Comparison of ENCODE assay signal across 8 cellular contexts in genomic region chr2:96815326-96816126, GRCh38. TPM values are rescaled to one million over a fixed set of nuclear protein-coding genes. Genes with fewer than 3 reads are reported as not detected.
A peak's percentile ranks its signal among the peaks of the same experiment; 100 is the strongest.
DNase-seq lines count a peak whose midpoint lies in the region; ATAC-seq and TF ChIP-seq lines count a peak whose summit lies in the region.

No MANE protein-coding gene starts in this region.

- peak overlapping the region; percentile 64 for H3K9ac ChIP-seq in OCI-LY3 (ENCODE audit: low read length)
- H3K9ac ChIP-seq in stomach smooth muscle (ENCODE audit: low read length in 2 of 2): peak overlapping the region; percentile 58 to 69

- POLR2A ChIA-PET in MCF 10A (lab: Yijun Ruan, JAX): interaction anchor here (0.7 to 3.1 kb wide), 22 partner anchors 9 to 485 kb away, joined by 3 to 16 read pairs (median 4); partner anchors contain the start of genes ANKRD36, ANKRD39, KANSL3 and NCAPH

- no peaks in the 10 kb centered on the region for H3K27me3 Mint-ChIP-seq in MCF 10A (ENCODE audit: insufficient read depth, unreplicated experiment)

- H2AFZ ChIP-seq in OCI-LY3 (ENCODE audit: low read depth, low read length): peak overlapping the region; percentile 91

- peaks cover 22% of the 10 kb centered on the region for H3K79me2 ChIP-seq in OCI-LY3 (ENCODE audit: low read length)

- H3K36me3 ChIP-seq in OCI-LY3 (replicated peaks; ENCODE audit: low read depth, low read length) (peaks cover 4% of the 10 kb centered on the region), left lung (peaks cover 0 to 2% of the 10 kb centered on the region in 2 donors), stomach smooth muscle (ENCODE audit: control insufficient read depth in 2 of 2, insufficient read depth in 2 of 2, low read length in 2 of 2) (peaks cover 0 to 5% of the 10 kb centered on the region in 2 donors)

- H3K9me3 Mint-ChIP-seq in MCF 10A (ENCODE audit: unreplicated experiment): no peaks in the 10 kb centered on the region

- H3K4me1 ChIP-seq in OCI-LY3 (ENCODE audit: low read length) (peaks cover 13% of the 10 kb centered on the region), left lung (peaks cover 25 to 44% of the 10 kb centered on the region in 2 donors), stomach smooth muscle (ENCODE audit: control insufficient read depth, insufficient read depth, low read length) (peaks cover 44% of the 10 kb centered on the region)

- peaks cover 20% of the 10 kb centered on the region for H3K36me3 Mint-ChIP-seq in MCF 10A (ENCODE audit: insufficient read depth, unreplicated experiment)

- H4K20me1 ChIP-seq in OCI-LY3 (ENCODE audit: insufficient read depth, low read length): peaks cover 20% of the 10 kb centered on the region; the same call in 1 of the 2 replicates

- TSS peak; percentile 57 for BruUV-seq in MCF 10A (replicated peaks; lab: Mats Ljungman, UMichigan)

- peak; percentile 26 for DNase-seq in activated effector memory CD4-positive, alpha-beta T cell treated with Interleukin-2 at 50 U/mL for 16 hours
- no peak for DNase-seq in activated effector memory CD4-positive, alpha-beta T cell treated with anti-CD3 and anti-CD28 coated beads, Interleukin-2, amount 50 U/mL, for 16 hours
- DNase-seq in MCF 10A (ENCODE audit: unreplicated experiment): peak; percentile 26
- DNase-seq in left lung: no peak
- DNase-seq in mesenteric fat pad (ENCODE audit: low spot score): no peak

- H3K4me3 ChIP-seq in OCI-LY3 (ENCODE audit: low read length) (peak overlapping the region; percentile 85), left lung (peak overlapping the region; percentile 70 to 81), stomach smooth muscle (ENCODE audit: low read length in 2 of 2) (peak overlapping the region; percentile 73 to 87)

- H3K27ac ChIP-seq in OCI-LY3 (ENCODE audit: low read length) (no peak overlapping the region), left lung (peak overlapping the region; percentile 91 to 96), stomach smooth muscle (ENCODE audit: low read length) (peak overlapping the region; percentile 69)

- no peaks in the 10 kb centered on the region for H3K27me3 ChIP-seq in OCI-LY3 (ENCODE audit: low read depth, low read length)
- no peaks in the 10 kb centered on the region for H3K27me3 ChIP-seq in left lung
- no peaks in the 10 kb centered on the region for H3K27me3 ChIP-seq in stomach smooth muscle (ENCODE audit: control insufficient read depth in 1 of 2, insufficient read depth in 2 of 2, low read length in 2 of 2)

- intact Hi-C loops in MCF 10A (cut with micrococcal nuclease): loop anchor here (1.0 to 2.0 kb wide), 2 partner anchors 145 to 213 kb away; no protein-coding TSS in a partner anchor
- intact Hi-C loops in left lung (cut with DNase I): no loop called here

- ATAC-seq in HG02840 (IDR thresholded peaks at IDR 0.05; ENCODE audit: low FRiP score, unreplicated experiment) (peak; percentile 5), left lung (no peak)

- H3K4me1 Mint-ChIP-seq in MCF 10A (ENCODE audit: insufficient read depth, unreplicated experiment): peaks cover 18% of the 10 kb centered on the region

- peak overlapping the region; percentile 77 for H3K4me3 Mint-ChIP-seq in MCF 10A (ENCODE audit: unreplicated experiment)

- CTCF ChIA-PET in MCF 10A (lab: Yijun Ruan, JAX): interaction anchor here (1.0 to 1.2 kb wide), 2 partner anchors 11 to 53 kb away, joined by 4 to 6 read pairs; no protein-coding TSS in a partner anchor

- peak overlapping the region; percentile 96 for H3K4me2 ChIP-seq in OCI-LY3 (ENCODE audit: low read length)

- H3K27ac Mint-ChIP-seq in MCF 10A (ENCODE audit: low read depth, unreplicated experiment): peak overlapping the region; percentile 18

- H3K9me3 ChIP-seq in OCI-LY3 (ENCODE audit: insufficient read depth, low read length) (no peaks in the 10 kb centered on the region), left lung (no peaks in the 10 kb centered on the region), stomach smooth muscle (ENCODE audit: control insufficient read depth in 2 of 2, low read length in 2 of 2) (no peaks in the 10 kb centered on the region)

- TF ChIP-seq CTCF in OCI-LY3 (IDR thresholded peaks at IDR 0.05; ENCODE audit: low read depth, low read length): no peak
- no peak for TF ChIP-seq CTCF in MCF 10A (IDR thresholded peaks at IDR 0.05; ENCODE audit: unreplicated experiment)
- TF ChIP-seq CTCF in left lung (IDR thresholded peaks at IDR 0.05): no peak

RNA-seq across cellular contexts. Expression of gene CNNM3, which starts 0.5 kb away (rescaled TPM):
- total RNA-seq in MCF 10A (2022): 9.1 and 9.9 TPM in 2 replicates
- 10 to 100 TPM; 24.8 to 29.0 TPM for total RNA-seq in left lung
- 9.0 TPM for total RNA-seq in mesenteric fat pad

RNA-seq across cellular contexts. Expression of gene ANKRD23, which starts 28.3 kb away (rescaled TPM):
- 3.4 and 7.6 TPM in 2 replicates for total RNA-seq in MCF 10A (2022)
- 1 to 10 TPM; 3.0 to 3.3 TPM for total RNA-seq in left lung
- 2.8 TPM for total RNA-seq in mesenteric fat pad

RNA-seq across cellular contexts. Expression of gene ANKRD39, which starts 42.3 kb away (rescaled TPM):
- 14.0 and 17.6 TPM in 2 replicates for total RNA-seq in MCF 10A (2022)
- total RNA-seq in left lung: 10 to 100 TPM; 11.8 to 11.9 TPM
- 10.4 TPM for total RNA-seq in mesenteric fat pad

RNA-seq across cellular contexts. Expression of gene SEMA4C, which starts 54.4 kb away (rescaled TPM):
- 16.3 and 22.6 TPM in 2 replicates for total RNA-seq in MCF 10A (2022)
- total RNA-seq in left lung: 10 to 100 TPM; 25.9 to 28.6 TPM
- total RNA-seq in mesenteric fat pad: 25.9 TPM

RNA-seq across cellular contexts. Expression of gene CNNM4, which starts 54.8 kb away (rescaled TPM):
- total RNA-seq in MCF 10A (2022) (5.0 and 6.3 TPM in 2 replicates), left lung (10 to 100 TPM; 14.4 to 22.8 TPM), mesenteric fat pad (3.7 TPM)

Comparison
In these comparisons a context has a peak if more than half of its experiments do, and no peak if none do; other contexts are left out.
1. DNase-seq: peak in activated effector memory CD4-positive, alpha-beta T cell treated with Interleukin-2 at 50 U/mL for 16 hours (single experiment) and MCF 10A (single experiment); none in activated effector memory CD4-positive, alpha-beta T cell treated with anti-CD3 and anti-CD28 coated beads, Interleukin-2, amount 50 U/mL, for 16 hours (single experiment), left lung (0 of 2) and mesenteric fat pad (single experiment).
2. Peak in every context shown above with its lines, with median percentiles within 50 percentile points of each other: H3K4me3 ChIP-seq.